ENCODE assay signal across 11 cellular contexts in genomic region chr5:151255621-151256286, GRCh38. TPM values are rescaled to one million over a fixed set of nuclear protein-coding genes. Genes with fewer than 3 reads are reported as not detected.
DNase-seq lines count a peak whose midpoint lies in the region; ATAC-seq lines count a peak whose summit lies in the region.
"Had no signal": no experiment of that assay in that cellular context is flagged by ENCODE, and none has a peak within 500 bp of the region (broad histone marks: within the 10 kb centered on the region; RNA-seq: fewer than 3 reads in every experiment).

No MANE protein-coding gene starts in this region.

- DNase-seq in medulla oblongata (ENCODE audit: extremely low spot score) (peak; percentile 57), NCI-H2029 treated with DMSO at 0.1 percent for 48 hours (lab: John Stamatoyannopoulos, UW) (no peak), NCI-H2227 treated with DMSO at 0.1 percent for 48 hours (lab: John Stamatoyannopoulos, UW) (no peak), NCI-H1105 treated with DMSO at 0.1 percent for 48 hours (lab: John Stamatoyannopoulos, UW) (no peak), cardiac septum (ENCODE audit: low spot score) (no peak)
- DNase-seq: activated CD4-positive, alpha-beta T cell treated with anti-CD3 and anti-CD28 coated beads for 48 hours; NCI-H2029; thyroid gland had no signal

- intact Hi-C loops in cardiac septum (cut with DNase I) = no loop called here

- ATAC-seq in GM18858 (IDR thresholded peaks at IDR 0.05; ENCODE audit: unreplicated experiment) (peak; percentile 42), GM21723 (IDR thresholded peaks at IDR 0.05; ENCODE audit: unreplicated experiment) (peak; percentile 40), HG03571 (IDR thresholded peaks at IDR 0.05; ENCODE audit: unreplicated experiment) (peak; percentile 36)

RNA-seq across cellular contexts. Expression of gene GM2A, which starts 2.8 kb away (rescaled TPM):
- 29.4 TPM for total RNA-seq in cardiac septum

RNA-seq across cellular contexts. Expression of gene CCDC69, which starts 31.9 kb away (rescaled TPM):
- total RNA-seq in cardiac septum = 116 TPM

RNA-seq across cellular contexts. Expression of gene SLC36A3, which starts 47.8 kb away (rescaled TPM):
- not detected for total RNA-seq in cardiac septum
- total RNA-seq: thyroid gland had no signal
